ENCODE assay signal across 8 cellular contexts in genomic region chr2:206084468-206084869, GRCh38. TPM values are rescaled to one million over a fixed set of nuclear protein-coding genes. Genes with fewer than 3 reads are reported as not detected.
A peak's percentile ranks its signal among the peaks of the same experiment; 100 is the strongest.
DNase-seq lines count a peak whose midpoint lies in the region; ATAC-seq and TF ChIP-seq lines count a peak whose summit lies in the region.

No MANE protein-coding gene starts in this region.

- H3K27me3 Mint-ChIP-seq in activated naive CD4-positive, alpha-beta T cell treated with anti-CD3 and anti-CD28 coated beads for 36 hours (ENCODE audit: low read depth), result no peaks in the 10 kb centered on the region
- no peaks in the 10 kb centered on the region for H3K27me3 Mint-ChIP-seq in natural killer cell treated with Interleukin-12 subunit alpha and Interleukin-12 subunit beta and Interleukin-15 and Interleukin-18, amount 100 ng/mL, for 72 hours

- 0 to 3% methylated on average over 5 to 8 of the region's 10 CpGs for WGBS in gastroesophageal sphincter (ENCODE audit: low coverage in 1 of 2), 2 donors

- H3K27me3 ChIP-seq in gastroesophageal sphincter, result no peaks in the 10 kb centered on the region
- H3K27me3 ChIP-seq in vagina, result no peaks in the 10 kb centered on the region

- H3K4me3 ChIP-seq in gastroesophageal sphincter, result peak overlapping the region; percentile 96 to 98
- peak overlapping the region; percentile 81 to 88 for H3K4me3 ChIP-seq in vagina

- H3K4me1 Mint-ChIP-seq in activated naive CD4-positive, alpha-beta T cell treated with anti-CD3 and anti-CD28 coated beads for 36 hours (ENCODE audit: low read depth), result peaks cover 39% of the 10 kb centered on the region
- H3K4me1 Mint-ChIP-seq in natural killer cell treated with Interleukin-12 subunit alpha and Interleukin-12 subunit beta and Interleukin-15 and Interleukin-18, amount 100 ng/mL, for 72 hours (ENCODE audit: low read depth in 2 of 2), result peaks cover 28 to 30% of the 10 kb centered on the region in 2 donors

- peak; percentile 26 for ATAC-seq in GM21447 (IDR thresholded peaks at IDR 0.05; ENCODE audit: unreplicated experiment)
- peak; percentile 82 for ATAC-seq in gastroesophageal sphincter
- no peak for ATAC-seq in natural killer cell treated with Interleukin-12 subunit alpha and Interleukin-12 subunit beta and Interleukin-15 and Interleukin-18, amount 100 ng/mL, for 72 hours
- no peak for ATAC-seq in HG02970 (IDR thresholded peaks at IDR 0.05; ENCODE audit: low FRiP score, unreplicated experiment)

- CTCF ChIA-PET in activated naive CD4-positive, alpha-beta T cell treated with anti-CD3 and anti-CD28 coated beads for 36 hours (lab: Charles Lee), result interaction anchor here (0.6 to 1.0 kb wide), 2 partner anchors 60 to 61 kb away, joined by 3 read pairs; no protein-coding TSS in a partner anchor

- peak overlapping the region; percentile 89 to 99 (median 99) for H3K27ac ChIP-seq in gastroesophageal sphincter
- peak overlapping the region; percentile 99 for H3K27ac ChIP-seq in vagina

- intact Hi-C loops in activated naive CD4-positive, alpha-beta T cell treated with anti-CD3 and anti-CD28 coated beads for 36 hours (cut with micrococcal nuclease), result no loop called here
- intact Hi-C loops in vagina (cut with DNase I), result loop anchor here (5.0 kb wide), 1 partner anchor 73 kb away; the partner anchor contains the start of genes EEF1B2 and NDUFS1

- no peaks in the 10 kb centered on the region for H3K9me3 ChIP-seq in gastroesophageal sphincter
- no peaks in the 10 kb centered on the region for H3K9me3 ChIP-seq in vagina

- H3K9me3 Mint-ChIP-seq in activated naive CD4-positive, alpha-beta T cell treated with anti-CD3 and anti-CD28 coated beads for 36 hours, result no peaks in the 10 kb centered on the region
- H3K9me3 Mint-ChIP-seq in natural killer cell treated with Interleukin-12 subunit alpha and Interleukin-12 subunit beta and Interleukin-15 and Interleukin-18, amount 100 ng/mL, for 72 hours, result no peaks in the 10 kb centered on the region

- H3K27ac Mint-ChIP-seq in activated naive CD4-positive, alpha-beta T cell treated with anti-CD3 and anti-CD28 coated beads for 36 hours, result peak overlapping the region; percentile 93
- H3K27ac Mint-ChIP-seq in natural killer cell treated with Interleukin-12 subunit alpha and Interleukin-12 subunit beta and Interleukin-15 and Interleukin-18, amount 100 ng/mL, for 72 hours, result peak overlapping the region; percentile 91 to 99

- peak; percentile 43 for DNase-seq in AG09319 (ENCODE audit: extremely low read depth, low read depth)
- DNase-seq in NCI-H526 (lab: John Stamatoyannopoulos, UW), result peak; percentile 60 to 76
- DNase-seq in activated naive CD4-positive, alpha-beta T cell treated with anti-CD3 and anti-CD28 coated beads for 36 hours, result peak; percentile 40
- DNase-seq in natural killer cell treated with Interleukin-12 subunit alpha and Interleukin-12 subunit beta and Interleukin-15 and Interleukin-18, amount 100 ng/mL, for 72 hours (ENCODE audit: low spot score), result no peak
- DNase-seq in vagina (ENCODE audit: extremely low spot score in 2 of 2), result peak in 1 of 2 donors; percentile 89

- no peak for TF ChIP-seq EP300 in gastroesophageal sphincter (IDR thresholded peaks at IDR 0.05)

- TF ChIP-seq POLR2A in gastroesophageal sphincter (IDR thresholded peaks at IDR 0.05) (peak; percentile 31 to 53), vagina (IDR thresholded peaks at IDR 0.05) (peak in 1 of 2 donors; percentile 61)

- TF ChIP-seq CTCF in AG09319 (IDR thresholded peaks at IDR 0.05; ENCODE audit: low read depth, low read length) (no peak; the same call in 1 of the 2 replicates), gastroesophageal sphincter (IDR thresholded peaks at IDR 0.05) (peak in 2 of 4 experiments; percentile 2 to 5), vagina (IDR thresholded peaks at IDR 0.05) (no peak)

- H3K36me3 ChIP-seq in gastroesophageal sphincter (no peaks in the 10 kb centered on the region), vagina (no peaks in the 10 kb centered on the region)

- H3K4me1 ChIP-seq in gastroesophageal sphincter, result peaks cover 0 to 63% (median 0%) of the 10 kb centered on the region in 3 donors
- H3K4me1 ChIP-seq in vagina, result peaks cover 44% of the 10 kb centered on the region

- H3K4me3 Mint-ChIP-seq in activated naive CD4-positive, alpha-beta T cell treated with anti-CD3 and anti-CD28 coated beads for 36 hours, result peak overlapping the region; percentile 95
- peak overlapping the region; percentile 95 for H3K4me3 Mint-ChIP-seq in natural killer cell treated with Interleukin-12 subunit alpha and Interleukin-12 subunit beta and Interleukin-15 and Interleukin-18, amount 100 ng/mL, for 72 hours

- peaks cover 7% of the 10 kb centered on the region for H3K36me3 Mint-ChIP-seq in activated naive CD4-positive, alpha-beta T cell treated with anti-CD3 and anti-CD28 coated beads for 36 hours (ENCODE audit: low read depth)
- peaks cover 4% of the 10 kb centered on the region for H3K36me3 Mint-ChIP-seq in natural killer cell treated with Interleukin-12 subunit alpha and Interleukin-12 subunit beta and Interleukin-15 and Interleukin-18, amount 100 ng/mL, for 72 hours

RNA-seq across cellular contexts. Expression of gene INO80D, which starts 1.5 kb away (rescaled TPM):
- 10 to 100 TPM; 14.8 to 15.0 TPM for total RNA-seq in activated naive CD4-positive, alpha-beta T cell treated with anti-CD3 and anti-CD28 coated beads for 36 hours
- total RNA-seq in gastroesophageal sphincter, result 10 to 100 TPM; 11.0 to 28.6 (median 21.2) TPM
- total RNA-seq in natural killer cell treated with Interleukin-12 subunit alpha and Interleukin-12 subunit beta and Interleukin-15 and Interleukin-18, amount 100 ng/mL, for 72 hours, result 10 to 100 TPM; 36.0 to 37.5 TPM
- 18.4 TPM for total RNA-seq in vagina

Comparison
In these comparisons a context has a peak if more than half of its experiments do, and no peak if none do; other contexts are left out.
1. ATAC-seq: peak in GM21447 (single experiment) and gastroesophageal sphincter (single experiment); none in natural killer cell treated with Interleukin-12 subunit alpha and Interleukin-12 subunit beta and Interleukin-15 and Interleukin-18, amount 100 ng/mL, for 72 hours (0 of 2) and HG02970 (single experiment).